26 cellular contexts compared by ENCODE assay signal in the genomic region with DNA sequence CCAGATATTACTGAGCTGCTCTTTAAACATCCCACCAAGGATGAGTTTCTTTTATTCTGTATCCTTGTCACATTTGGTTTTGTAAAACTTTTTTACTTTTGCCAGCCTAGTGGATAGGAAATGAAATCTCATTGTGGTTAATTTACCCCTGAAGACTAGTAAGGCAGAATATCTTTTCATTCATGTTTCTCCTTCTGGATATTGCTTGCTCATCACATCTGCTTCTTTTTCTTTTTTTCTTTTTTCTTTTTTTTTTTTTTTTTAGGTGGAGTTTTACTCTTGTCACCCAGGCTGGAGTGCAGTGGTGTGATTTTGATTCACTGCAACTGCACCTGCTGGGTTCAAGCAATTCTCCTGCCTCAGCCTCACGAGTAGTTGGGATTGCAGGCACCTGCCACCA. TPM values are rescaled to one million over a fixed set of nuclear protein-coding genes. Genes with fewer than 3 reads are reported as not detected.
"Had no signal": no experiment of that assay in that cellular context is flagged by ENCODE, and none has a peak within 500 bp of the region (broad histone marks: within the 10 kb centered on the region; RNA-seq: fewer than 3 reads in every experiment).

No MANE protein-coding gene starts in this region.

- ATAC-seq: activated T-cell treated with anti-CD3 and anti-CD28 coated beads, Interleukin-2, amount 50 U/mL, for 4 hours; PC-3; T-helper 17 cell; WTC11 had no signal

- DNase-seq: activated CD4-positive, alpha-beta memory T cell treated with anti-CD3 and anti-CD28 coated beads for 36 hours; activated CD4-positive, alpha-beta T cell treated with anti-CD3 and anti-CD28 coated beads for 1 hour; activated CD4-positive, alpha-beta T cell treated with anti-CD3 and anti-CD28 coated beads, Interleukin-2, amount 10 ng/mL, durations not matched to agents 7 days and 5 days; activated CD8-positive, alpha-beta memory T cell treated with anti-CD3 and anti-CD28 coated beads for 24 hours; activated gamma-delta T cell treated with Interleukin-2 at 50 U/mL for 16 hours; activated naive CD4-positive, alpha-beta T cell treated with anti-CD3 and anti-CD28 coated beads, Interleukin-2, amount 10 ng/mL, durations not matched to agents 7 days and 5 days; activated naive CD8-positive, alpha-beta T cell treated with anti-CD3 and anti-CD28 coated beads for 36 hours; activated T-cell treated with anti-CD3 and anti-CD28 coated beads, Interleukin-2, amount 50 U/mL, for 4 hours; brain microvascular endothelial cell; MV-4-11; NCI-H1092 treated with DMSO at 0.1 percent for 48 hours; NCI-H1436; NCI-H1694 treated with DMSO at 0.1 percent for 48 hours; NCI-H2029 treated with DMSO at 0.1 percent for 48 hours; NCI-H345; NCI-H510A; NCI-H69; PC-3; SHP77 treated with DMSO at 0.1 percent for 48 hours; T-helper 17 cell; T-helper 9 cell had no signal

- H3K27ac ChIP-seq: brain microvascular endothelial cell, cardiac muscle cell had no signal

- H3K36me3 ChIP-seq: cardiac muscle cell had no signal

- H3K27me3 ChIP-seq: brain microvascular endothelial cell, cardiac muscle cell had no signal

- H3K4me3 ChIP-seq: cardiac muscle cell had no signal

- H3K27ac Mint-ChIP-seq: activated CD4-positive, alpha-beta memory T cell treated with anti-CD3 and anti-CD28 coated beads for 36 hours; activated CD4-positive, alpha-beta T cell treated with anti-CD3 and anti-CD28 coated beads, Interleukin-2, amount 10 ng/mL, durations not matched to agents 7 days and 5 days; activated naive CD4-positive, alpha-beta T cell treated with anti-CD3 and anti-CD28 coated beads, Interleukin-2, amount 10 ng/mL, durations not matched to agents 7 days and 5 days; activated naive CD8-positive, alpha-beta T cell treated with anti-CD3 and anti-CD28 coated beads for 36 hours; T-helper 17 cell; WTC11 had no signal

- H3K4me3 Mint-ChIP-seq: activated CD4-positive, alpha-beta memory T cell treated with anti-CD3 and anti-CD28 coated beads for 36 hours; activated CD4-positive, alpha-beta T cell treated with anti-CD3 and anti-CD28 coated beads, Interleukin-2, amount 10 ng/mL, durations not matched to agents 7 days and 5 days; activated naive CD4-positive, alpha-beta T cell treated with anti-CD3 and anti-CD28 coated beads, Interleukin-2, amount 10 ng/mL, durations not matched to agents 7 days and 5 days; activated naive CD8-positive, alpha-beta T cell treated with anti-CD3 and anti-CD28 coated beads for 36 hours; activated T-cell treated with anti-CD3 and anti-CD28 coated beads, Interleukin-2, amount 50 U/mL, for 4 hours; T-helper 17 cell; WTC11 had no signal

- H3K27me3 Mint-ChIP-seq: activated CD4-positive, alpha-beta memory T cell treated with anti-CD3 and anti-CD28 coated beads for 36 hours; activated CD4-positive, alpha-beta T cell treated with anti-CD3 and anti-CD28 coated beads, Interleukin-2, amount 10 ng/mL, durations not matched to agents 7 days and 5 days; activated naive CD4-positive, alpha-beta T cell treated with anti-CD3 and anti-CD28 coated beads, Interleukin-2, amount 10 ng/mL, durations not matched to agents 7 days and 5 days; activated naive CD8-positive, alpha-beta T cell treated with anti-CD3 and anti-CD28 coated beads for 36 hours; T-helper 17 cell had no signal

RNA-seq across cellular contexts. Expression of a gene that starts 32.0 kb away (rescaled TPM):
- total RNA-seq: activated CD4-positive, alpha-beta memory T cell treated with anti-CD3 and anti-CD28 coated beads for 36 hours; activated CD4-positive, alpha-beta T cell treated with anti-CD3 and anti-CD28 coated beads, Interleukin-2, amount 10 ng/mL, durations not matched to agents 7 days and 5 days; activated naive CD8-positive, alpha-beta T cell treated with anti-CD3 and anti-CD28 coated beads for 36 hours; activated T-cell treated with anti-CD3 and anti-CD28 coated beads, Interleukin-2, amount 50 U/mL, for 4 hours; cardiac muscle cell; MCF 10A; PC-3; SK-MEL-5; T-helper 17 cell; WTC11 had no signal
- polyA plus RNA-seq: adipose tissue, cardiac muscle cell had no signal
